In genomic region chr17:8249621-8250020, GRCh38 we compare ENCODE assay signal across 8 cellular contexts. TPM values are rescaled to one million over a fixed set of nuclear protein-coding genes. Genes with fewer than 3 reads are reported as not detected.
DNase-seq lines count a peak whose midpoint lies in the region; ATAC-seq and TF ChIP-seq lines count a peak whose summit lies in the region.

No MANE protein-coding gene starts in this region.

- no peak for ATAC-seq in natural killer cell

- H3K4me3 ChIP-seq in AG04450 (ENCODE audit: low read depth, low read length), result peak overlapping the region; percentile 98
- H3K4me3 ChIP-seq in coronary artery, result peak overlapping the region; percentile 77

- no peaks in the 10 kb centered on the region for H3K36me3 Mint-ChIP-seq in natural killer cell

- no peaks in the 10 kb centered on the region for H3K9me3 Mint-ChIP-seq in natural killer cell

- DNase-seq in AG04450 (ENCODE audit: low read depth, low spot score) (no peak), coronary artery (ENCODE audit: low spot score) (no peak), natural killer cell (no peak), OCI-M2 (lab: John Stamatoyannopoulos, UW; ENCODE audit: unreplicated experiment) (no peak), GM10248 (ENCODE audit: extremely low spot score) (no peak), HCEC 1CT (no peak)
- no peak for DNase-seq in NK-92 treated with Interleukin-12 subunit alpha and Interleukin-12 subunit beta, amount 100 ng/mL, for 24 hours (lab: John Stamatoyannopoulos, UW)

- CTCF ChIA-PET in AG04450 (lab: Charles Lee), result interaction anchor here (1.4 kb wide), 1 partner anchor 51 kb away, joined by 7 read pairs; no protein-coding TSS in a partner anchor
- CTCF ChIA-PET in GM10248 (lab: Yijun Ruan, JAX), result interaction anchor here (0.8 to 1.9 kb wide), 3 partner anchors 10 to 126 kb away, joined by 3 to 5 read pairs (median 3); partner anchors contain the start of gene HES7

- TF ChIP-seq CTCF in AG04450 (IDR thresholded peaks at IDR 0.05; ENCODE audit: low read depth, low read length), result no peak
- no peak for TF ChIP-seq CTCF in coronary artery (IDR thresholded peaks at IDR 0.05)
- no peak for TF ChIP-seq CTCF in natural killer cell (IDR thresholded peaks at IDR 0.05)
- no peak for TF ChIP-seq CTCF in GM10248 (IDR thresholded peaks at IDR 0.05; ENCODE audit: control extremely low read depth, extremely low read depth, low read depth, missing control alignments)

- H3K9me3 ChIP-seq in AG04450 (ENCODE audit: control insufficient read depth, insufficient read depth, low read length) (no peaks in the 10 kb centered on the region), KOPT-K1 (ENCODE audit: insufficient read depth, low read length, poor library complexity, severe bottlenecking) (no peaks in the 10 kb centered on the region)

- H3K27ac ChIP-seq in AG04450 (ENCODE audit: low read depth, low read length) (peak overlapping the region; percentile 93), KOPT-K1 (ENCODE audit: low read depth, low read length, poor library complexity, severe bottlenecking) (peak overlapping the region; percentile 96), coronary artery (peak overlapping the region; percentile 96 to 97)

- POLR2A ChIA-PET in AG04450 (lab: Yijun Ruan, JAX), result interaction anchor here (0.6 to 1.3 kb wide), 2 partner anchors 10 to 27 kb away, joined by 5 read pairs; no protein-coding TSS in a partner anchor
- POLR2A ChIA-PET in GM10248 (lab: Yijun Ruan, JAX), result no interaction called here

- no peaks in the 10 kb centered on the region for H3K27me3 Mint-ChIP-seq in natural killer cell (ENCODE audit: low read depth in 2 of 2)

- H3K4me1 Mint-ChIP-seq in natural killer cell, result peaks cover 33 to 44% of the 10 kb centered on the region in 2 donors

- H3K27me3 ChIP-seq in AG04450 (ENCODE audit: control insufficient read depth, insufficient read depth, low read length), result no peaks in the 10 kb centered on the region

- H3K27ac Mint-ChIP-seq in natural killer cell, result peak overlapping the region; percentile 92 to 97

- H3K4me3 Mint-ChIP-seq in natural killer cell, result peak overlapping the region; percentile 94

- peaks cover 33% of the 10 kb centered on the region for H3K36me3 ChIP-seq in KOPT-K1 (ENCODE audit: insufficient read depth, low read length)

- intact Hi-C loops in natural killer cell (cut with micrococcal nuclease), result loop anchor here (2.0 to 10.0 kb wide), 5 partner anchors 37 to 405 kb away; partner anchors contain the start of genes AURKB and RANGRF

RNA-seq across cellular contexts. Expression of gene PFAS, which starts 0.5 kb away (rescaled TPM):
- 14.0 and 18.5 TPM in 2 replicates for polyA plus RNA-seq in AG04450 (2011; rRNA removed)
- 26.5 and 49.1 TPM in 2 replicates for polyA minus RNA-seq in AG04450 (2011; rRNA and poly(A)+ RNA removed)
- total RNA-seq in natural killer cell, result 10 to 100 TPM; 23.6 to 30.0 (median 24.0) TPM

RNA-seq across cellular contexts. Expression of gene CTC1, which starts 1.8 kb away (rescaled TPM):
- polyA plus RNA-seq in AG04450 (2011; rRNA removed), result 6.1 and 7.3 TPM in 2 replicates
- 12.2 and 17.3 TPM in 2 replicates for polyA minus RNA-seq in AG04450 (2011; rRNA and poly(A)+ RNA removed)
- 100 to 1,000 TPM; 192 to 251 (median 237) TPM for total RNA-seq in natural killer cell

RNA-seq across cellular contexts. Expression of gene RANGRF, which starts 38.8 kb away (rescaled TPM):
- polyA plus RNA-seq in AG04450 (2011; rRNA removed), result 26.4 and 30.8 TPM in 2 replicates
- polyA minus RNA-seq in AG04450 (2011; rRNA and poly(A)+ RNA removed), result 10.9 and 16.9 TPM in 2 replicates
- total RNA-seq in natural killer cell, result 10 to 100 TPM; 34.4 to 51.5 (median 44.6) TPM

RNA-seq across cellular contexts. Expression of gene AURKB, which starts 39.2 kb away (rescaled TPM):
- 5.9 and 7.7 TPM in 2 replicates for polyA plus RNA-seq in AG04450 (2011; rRNA removed)
- 8.6 and 12.1 TPM in 2 replicates for polyA minus RNA-seq in AG04450 (2011; rRNA and poly(A)+ RNA removed)
- total RNA-seq in natural killer cell, result 1 to 10 TPM; 2.1 to 4.8 (median 4.1) TPM

RNA-seq across cellular contexts. Expression of gene SLC25A35, which starts 45.6 kb away (rescaled TPM):
- 1.4 and 1.9 TPM in 2 replicates for polyA plus RNA-seq in AG04450 (2011; rRNA removed)
- polyA minus RNA-seq in AG04450 (2011; rRNA and poly(A)+ RNA removed), result 1.7 and 2.5 TPM in 2 replicates
- total RNA-seq in natural killer cell, result 10 to 100 TPM; 10.7 to 17.5 (median 16.8) TPM
